In the genomic region with DNA sequence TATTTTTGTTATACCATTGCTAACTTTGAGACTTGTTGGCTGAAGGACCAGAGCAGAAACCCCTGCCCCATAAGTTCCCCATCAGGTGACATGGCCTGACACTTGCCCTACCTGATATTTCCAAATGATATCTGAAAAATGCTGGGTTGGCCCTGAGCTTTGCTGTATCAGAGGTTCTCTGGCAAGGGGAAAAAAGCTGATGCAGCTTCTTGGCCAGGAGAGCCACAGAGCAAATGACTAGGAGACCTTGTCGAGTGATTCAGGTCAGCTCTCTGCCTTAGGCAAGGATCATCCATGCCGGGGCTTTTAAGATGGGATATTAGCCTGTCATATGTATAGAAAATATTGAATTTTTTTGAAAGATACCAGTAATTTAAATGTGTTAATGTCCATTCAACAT, we compare ENCODE assay signal across 2 cellular contexts.
TF ChIP-seq lines count a peak whose summit lies in the region.

No MANE protein-coding gene starts in this region.

TF ChIP-seq in A549, 52 proteins besides CTCF, POLR2A, EP300 and RAD21:
- TF ChIP-seq MAFK (IDR thresholded peaks at IDR 0.05; ENCODE audit: partially characterized antibody) (peak; percentile 42), ZC3H11A (IDR thresholded peaks at IDR 0.05) (no peak)
TF ChIP-seq in A549: peak in this region for 1.

TF ChIP-seq in K562, 482 proteins besides CTCF, POLR2A, EP300 and RAD21:
- TF ChIP-seq ZNF316 (IDR thresholded peaks at IDR 0.05) (peak; percentile 49), ETV1 (tag; conservative IDR thresholded peaks at IDR 0.05; ENCODE audit: low read depth) (no peak), SMAD1 (IDR thresholded peaks at IDR 0.05; ENCODE audit: low read depth, low read length, partially characterized antibody) (no peak), ZNF263 (CRISPR knock-in tag; IDR thresholded peaks at IDR 0.05; ENCODE audit: borderline replicate concordance) (no peak), U2AF2 (optimal IDR thresholded peaks at IDR 0.05; ENCODE audit: low read depth, low read length) (no peak), KHSRP (IDR thresholded peaks at IDR 0.05) (no peak), C11orf30 (IDR thresholded peaks at IDR 0.05; ENCODE audit: low read depth) (peak; percentile 38), ZNF146 (CRISPR knock-in tag; IDR thresholded peaks at IDR 0.05; ENCODE audit: unreplicated experiment) (no peak), CHD4 (IDR thresholded peaks at IDR 0.05; ENCODE audit: insufficient read depth, insufficient replicate concordance, low read depth, low read length, poor library complexity, severe bottlenecking) (no peak)
